In the genomic region with DNA sequence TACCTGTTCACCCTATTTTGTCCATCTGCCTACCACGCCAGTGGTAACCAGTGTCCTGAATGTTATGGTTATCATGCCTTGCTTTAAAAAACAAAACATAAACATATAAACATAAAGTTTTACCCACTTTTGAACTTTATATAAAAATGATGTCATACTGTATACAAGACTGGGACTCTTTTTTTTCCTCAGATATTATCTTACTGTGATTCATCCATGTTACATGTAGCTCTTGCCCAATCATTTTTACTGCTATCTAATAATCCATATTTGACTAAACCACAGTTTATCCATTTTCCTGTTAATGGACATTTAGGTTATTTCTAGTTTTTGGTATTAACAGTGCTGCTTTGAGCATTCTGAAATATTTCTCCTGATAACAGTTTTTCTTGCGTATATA, we compare ENCODE assay signal across 17 cellular contexts.
"Had no signal": no experiment of that assay in that cellular context is flagged by ENCODE, and none has a peak within 500 bp of the region (broad histone marks: within the 10 kb centered on the region; RNA-seq: fewer than 3 reads in every experiment).

No MANE protein-coding gene starts in this region.

- DNase-seq: activated CD4-positive, alpha-beta memory T cell treated with anti-CD3 and anti-CD28 coated beads for 36 hours; activated CD4-positive, alpha-beta T cell treated with anti-CD3 and anti-CD28 coated beads for 1 hour; activated CD8-positive, alpha-beta memory T cell treated with anti-CD3 and anti-CD28 coated beads, Interleukin-2, amount 50 U/mL, for 4 hours; activated naive CD4-positive, alpha-beta T cell treated with Interleukin-2 at 50 U/mL for 16 hours; activated naive CD8-positive, alpha-beta T cell treated with anti-CD3 and anti-CD28 coated beads, Interleukin-2, amount 50 U/mL, for 24 hours; effector memory CD4-positive, alpha-beta T cell; gastrocnemius medialis; heart right ventricle; islet precursor cell; left lung; mesendoderm; nephron progenitor cell; psoas muscle; stimulated activated CD4-positive, alpha-beta T cell treated with anti-CD3 and anti-CD28 coated beads, Interleukin-2, amount 100 ng/mL, for 24 hours; stimulated activated naive B cell treated with anti-CD40 and anti-IgM and Interleukin-4, amounts not matched to agents 10 μg/mL and 1 μg/mL and 100 μg/mL, for 72 hours; T1000 had no signal

- H3K9me3 ChIP-seq: gastrocnemius medialis, heart right ventricle, left lung, psoas muscle had no signal

- ATAC-seq: activated naive CD8-positive, alpha-beta T cell treated with anti-CD3 and anti-CD28 coated beads, Interleukin-2, amount 50 U/mL, for 24 hours; gastrocnemius medialis; heart right ventricle; left lung; sciatic nerve; stimulated activated naive B cell treated with anti-CD40 and anti-IgM and Interleukin-4, amounts not matched to agents 10 μg/mL and 1 μg/mL and 100 μg/mL, for 72 hours had no signal

- H3K27ac ChIP-seq: gastrocnemius medialis, heart right ventricle, left lung, psoas muscle had no signal

- H3K4me3 ChIP-seq: gastrocnemius medialis, heart right ventricle, left lung, psoas muscle had no signal

- H3K4me1 ChIP-seq: left lung had no signal

- H3K27me3 ChIP-seq: gastrocnemius medialis, heart right ventricle, left lung had no signal

- H3K36me3 ChIP-seq: gastrocnemius medialis had no signal
